9 cellular contexts compared by ENCODE assay signal in the genomic region with DNA sequence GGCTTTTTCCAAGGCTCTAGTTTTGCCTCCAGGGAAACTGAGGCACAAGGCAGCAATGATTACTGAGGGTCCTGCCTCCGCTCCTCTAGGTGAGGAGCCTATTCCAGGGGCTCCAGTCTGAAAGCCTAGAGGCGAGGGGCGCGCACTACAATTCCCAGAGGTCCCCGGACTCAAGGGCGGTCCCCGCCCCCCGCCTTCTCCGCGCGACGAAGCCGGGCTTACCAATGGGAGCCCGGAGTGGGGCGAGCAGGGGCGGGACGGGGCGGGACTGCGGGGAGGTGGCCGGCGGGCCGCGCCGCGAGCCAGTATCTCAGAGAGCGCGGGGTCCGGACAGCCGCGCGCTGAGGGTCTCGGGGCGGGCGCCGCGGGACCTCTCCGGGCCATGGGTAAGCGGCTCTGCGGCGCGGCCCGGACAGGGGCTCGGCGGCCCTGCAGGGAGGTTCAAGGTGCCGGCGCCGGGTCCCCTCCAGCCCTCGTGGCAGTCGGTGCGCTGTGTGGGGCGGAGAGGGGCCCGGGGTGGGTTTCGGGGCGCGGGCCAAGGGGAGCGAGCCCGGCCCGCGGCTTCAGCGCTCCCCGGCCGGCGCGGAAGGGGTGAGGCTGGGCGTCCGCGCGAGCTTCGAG. TPM values are rescaled to one million over a fixed set of nuclear protein-coding genes. Genes with fewer than 3 reads are reported as not detected.
DNase-seq lines count a peak whose midpoint lies in the region; ATAC-seq, FAIRE-seq and TF ChIP-seq lines count a peak whose summit lies in the region.
"Had no signal": no experiment of that assay in that cellular context is flagged by ENCODE, and none has a peak within 500 bp of the region (broad histone marks: within the 10 kb centered on the region; RNA-seq: fewer than 3 reads in every experiment).

Gene ARID5A, plus strand, starts transcription at position 308 of the 621 bp plus-strand sequence. Its CDS starts 75 bp downstream, at position 383.

- H3K9ac ChIP-seq in BLaER1 treated with 17β-estradiol and CSF1 and Interleukin-3, amounts not matched to agents 10 nM and 100 nM, result peak within 1 kb of the TSS; percentile 93 to 99 (median 97)

- H3K4me2 ChIP-seq in BLaER1 treated with 17β-estradiol and CSF1 and Interleukin-3, amounts not matched to agents 10 nM and 100 nM, result peak within 1 kb of the TSS; percentile 97 to 100 (median 99)

- FAIRE-seq in GM19239 (lab: Jason Lieb, UNC), result no peak
- FAIRE-seq: endometrium had no signal

- peak within 1 kb of the TSS; percentile 94 for H3K27ac Mint-ChIP-seq in activated CD4-positive, alpha-beta T cell treated with anti-CD3 and anti-CD28 coated beads, Interleukin-2, amount 10 ng/mL, durations not matched to agents 24 days and 14 days

- no peaks in the 10 kb centered on the region for H3K27me3 Mint-ChIP-seq in activated CD4-positive, alpha-beta T cell treated with anti-CD3 and anti-CD28 coated beads, Interleukin-2, amount 10 ng/mL, durations not matched to agents 24 days and 14 days

- ATAC-seq in HG03457 (IDR thresholded peaks at IDR 0.05; ENCODE audit: unreplicated experiment) (peak; percentile 37), left lung (peak; percentile 81)

- DNase-seq in GM19239 (ENCODE audit: insufficient read length, low spot score) (peak; percentile 77), NCI-H526 (lab: John Stamatoyannopoulos, UW) (peak; percentile 63 to 94), coronary artery (ENCODE audit: low spot score) (peak; percentile 93), left lung (peak; percentile 94 to 98)
- peak; percentile 97 for DNase-seq in activated CD4-positive, alpha-beta T cell treated with anti-CD3 and anti-CD28 coated beads, Interleukin-2, amount 10 ng/mL, durations not matched to agents 24 days and 14 days
- DNase-seq in stimulated activated CD4-positive, alpha-beta T cell treated with anti-CD3 and anti-CD28 coated beads, Interleukin-2, amount 100 ng/mL, for 4 hours (ENCODE audit: low read depth), result peak; percentile 89

- intact Hi-C loops in activated CD4-positive, alpha-beta T cell treated with anti-CD3 and anti-CD28 coated beads, Interleukin-2, amount 10 ng/mL, durations not matched to agents 24 days and 14 days (cut with micrococcal nuclease), result loop anchor here (1.0 to 10.0 kb wide), 11 partner anchors 8 to 1002 kb away; partner anchors contain the start of genes ANKRD36, CIAO1, CNNM3 and CNNM4
- intact Hi-C loops in left lung (cut with DNase I), result no loop called here

- H3K36me3 Mint-ChIP-seq in activated CD4-positive, alpha-beta T cell treated with anti-CD3 and anti-CD28 coated beads, Interleukin-2, amount 10 ng/mL, durations not matched to agents 24 days and 14 days (ENCODE audit: low read depth), result peaks cover 41% of the 10 kb centered on the region

- no peaks in the 10 kb centered on the region; a peak in 1 of 22 replicates for H3K27me3 ChIP-seq in BLaER1 treated with 17β-estradiol and CSF1 and Interleukin-3, amounts not matched to agents 10 nM and 100 nM
- no peaks in the 10 kb centered on the region for H3K27me3 ChIP-seq in left lung

- H3K4me1 ChIP-seq in BLaER1 treated with 17β-estradiol and CSF1 and Interleukin-3, amounts not matched to agents 10 nM and 100 nM, result peaks cover 69 to 85% (median 81%) of the 10 kb centered on the region in 10 experiments
- peaks cover 40 to 89% of the 10 kb centered on the region in 2 donors for H3K4me1 ChIP-seq in left lung

- peak; percentile 20 for TF ChIP-seq CTCF in coronary artery (IDR thresholded peaks at IDR 0.05)
- peak; percentile 40 to 76 for TF ChIP-seq CTCF in left lung (IDR thresholded peaks at IDR 0.05)

- peaks cover 10 to 26% (median 15%) of the 10 kb centered on the region in 11 experiments; a peak in 20 of 22 replicates for H3K36me3 ChIP-seq in BLaER1 treated with 17β-estradiol and CSF1 and Interleukin-3, amounts not matched to agents 10 nM and 100 nM
- H3K36me3 ChIP-seq in left lung, result peaks cover 0 to 8% of the 10 kb centered on the region in 2 donors

- H3K9me3 Mint-ChIP-seq in activated CD4-positive, alpha-beta T cell treated with anti-CD3 and anti-CD28 coated beads, Interleukin-2, amount 10 ng/mL, durations not matched to agents 24 days and 14 days, result no peaks in the 10 kb centered on the region

- peak within 1 kb of the TSS; percentile 94 to 99 (median 98) for H3K27ac ChIP-seq in BLaER1 treated with 17β-estradiol and CSF1 and Interleukin-3, amounts not matched to agents 10 nM and 100 nM
- H3K27ac ChIP-seq in coronary artery (peak within 1 kb of the TSS; percentile 98 to 99), left lung (peak within 1 kb of the TSS; percentile 96 to 99)

- peak within 1 kb of the TSS; percentile 93 for H3K4me3 Mint-ChIP-seq in activated CD4-positive, alpha-beta T cell treated with anti-CD3 and anti-CD28 coated beads, Interleukin-2, amount 10 ng/mL, durations not matched to agents 24 days and 14 days

- peaks cover 54% of the 10 kb centered on the region for H3K4me1 Mint-ChIP-seq in activated CD4-positive, alpha-beta T cell treated with anti-CD3 and anti-CD28 coated beads, Interleukin-2, amount 10 ng/mL, durations not matched to agents 24 days and 14 days

- peak within 1 kb of the TSS; percentile 76 to 95 (median 82) for H3K4me3 ChIP-seq in BLaER1 treated with 17β-estradiol and CSF1 and Interleukin-3, amounts not matched to agents 10 nM and 100 nM
- H3K4me3 ChIP-seq in coronary artery, result peak within 1 kb of the TSS; percentile 92
- peak within 1 kb of the TSS; percentile 73 to 87 for H3K4me3 ChIP-seq in left lung

- no peaks in the 10 kb centered on the region for H3K9me3 ChIP-seq in BLaER1 treated with 17β-estradiol and CSF1 and Interleukin-3, amounts not matched to agents 10 nM and 100 nM (replicated peaks in 1 of 11)
- no peaks in the 10 kb centered on the region for H3K9me3 ChIP-seq in left lung

- peaks cover 42 to 49% (median 45%) of the 10 kb centered on the region in 11 experiments for H4K20me1 ChIP-seq in BLaER1 treated with 17β-estradiol and CSF1 and Interleukin-3, amounts not matched to agents 10 nM and 100 nM

RNA-seq across cellular contexts. Expression of gene ARID5A, which starts in this region (rescaled TPM):
- total RNA-seq in activated CD4-positive, alpha-beta T cell treated with anti-CD3 and anti-CD28 coated beads, Interleukin-2, amount 10 ng/mL, durations not matched to agents 24 days and 14 days, result 214 and 229 TPM in 2 replicates
- total RNA-seq in left lung, result 10 to 100 TPM; 17.4 to 30.9 TPM

Comparison
In these comparisons a context has a peak if more than half of its experiments do, and no peak if none do; other contexts are left out.
1. Peak in every context shown above with its lines: DNase-seq, ATAC-seq, H3K4me3 ChIP-seq and H3K27ac ChIP-seq.